In genomic region chr7:108014747-108015682, GRCh38 we compare ENCODE assay signal across 16 cellular contexts. TPM values are rescaled to one million over a fixed set of nuclear protein-coding genes. Genes with fewer than 3 reads are reported as not detected.
DNase-seq lines count a peak whose midpoint lies in the region; ATAC-seq and TF ChIP-seq lines count a peak whose summit lies in the region.
"Had no signal": no experiment of that assay in that cellular context is flagged by ENCODE, and none has a peak within 500 bp of the region (broad histone marks: within the 10 kb centered on the region; RNA-seq: fewer than 3 reads in every experiment).

No MANE protein-coding gene starts in this region.

- no peaks in the 10 kb centered on the region for H3K36me3 Mint-ChIP-seq in endothelial cell (ENCODE audit: low read depth, unreplicated experiment)

- H3K4me1 Mint-ChIP-seq in endothelial cell (ENCODE audit: unreplicated experiment): peaks cover 23% of the 10 kb centered on the region

- H3K9me2 ChIP-seq in Karpas-422 (replicated peaks; ENCODE audit: insufficient read depth, low read length): no peaks in the 10 kb centered on the region

- no peaks in the 10 kb centered on the region for H3K79me2 ChIP-seq in Karpas-422 (ENCODE audit: low read length)

- no peaks in the 10 kb centered on the region for H3K36me3 ChIP-seq in mucosa of descending colon (ENCODE audit: low read depth)
- H3K36me3 ChIP-seq in Karpas-422 (ENCODE audit: insufficient read depth, low read length): no peaks in the 10 kb centered on the region
- H3K36me3 ChIP-seq: BE2C, prostate gland, thoracic aorta had no signal

- ATAC-seq in mucosa of descending colon (peak; percentile 69), GM21737 (IDR thresholded peaks at IDR 0.05; ENCODE audit: unreplicated experiment) (no peak)
- ATAC-seq: activated CD4-positive, CD25-positive, alpha-beta regulatory T cell treated with anti-CD3 and anti-CD28 coated beads, Interleukin-2, amount 50 U/mL, for 24 hours had no signal

- H4K20me1 ChIP-seq in Karpas-422 (ENCODE audit: insufficient read depth, low read depth, low read length): no peaks in the 10 kb centered on the region

- H3K9me3 Mint-ChIP-seq in endothelial cell (ENCODE audit: unreplicated experiment): no peaks in the 10 kb centered on the region
- H3K9me3 Mint-ChIP-seq: activated T-helper 1 cell treated with anti-CD3 and anti-CD28 coated beads, Interleukin-12 subunit alpha, Interleukin-12 subunit beta, Interleukin-2, Interleukin-4 antibody, amounts not matched to agents 30 ng/mL and 10 ng/mL and 1 ng/mL, durations not matched to agents 14 hours and 24 hours and 36 hours had no signal

- H3K27ac ChIP-seq in Karpas-422 (ENCODE audit: low read length) (no peak overlapping the region), coronary artery (no peak overlapping the region)
- H3K27ac ChIP-seq: prostate gland, thoracic aorta had no signal

- H3K4me2 ChIP-seq in Karpas-422 (ENCODE audit: low read depth, low read length, poor library complexity, severe bottlenecking): no peak overlapping the region

- intact Hi-C loops in mucosa of descending colon (cut with DNase I, micrococcal nuclease): no loop called here

- H3K4me1 ChIP-seq in mucosa of descending colon (ENCODE audit: low read depth): peaks cover 22% of the 10 kb centered on the region
- H3K4me1 ChIP-seq in Karpas-422 (ENCODE audit: low read length): no peaks in the 10 kb centered on the region
- H3K4me1 ChIP-seq: prostate gland had no signal

- H3K9me3 ChIP-seq in mucosa of descending colon (no peaks in the 10 kb centered on the region), Karpas-422 (ENCODE audit: low read length) (no peaks in the 10 kb centered on the region)
- H3K9me3 ChIP-seq: BE2C, prostate gland, thoracic aorta had no signal

- no peaks in the 10 kb centered on the region for H3K27me3 ChIP-seq in Karpas-422 (ENCODE audit: low read length)
- H3K27me3 ChIP-seq: BE2C had no signal

- peak overlapping the region; percentile 86 for H3K27ac Mint-ChIP-seq in endothelial cell (ENCODE audit: unreplicated experiment)
- H3K27ac Mint-ChIP-seq: activated T-helper 1 cell treated with anti-CD3 and anti-CD28 coated beads, Interleukin-12 subunit alpha, Interleukin-12 subunit beta, Interleukin-2, Interleukin-4 antibody, amounts not matched to agents 30 ng/mL and 10 ng/mL and 1 ng/mL, durations not matched to agents 14 hours and 24 hours and 36 hours had no signal

- no peak overlapping the region for H3K9ac ChIP-seq in Karpas-422 (ENCODE audit: low read length)

- H3K4me3 ChIP-seq in mucosa of descending colon (no peak overlapping the region), Karpas-422 (ENCODE audit: low read length) (no peak overlapping the region), coronary artery (no peak overlapping the region)
- H3K4me3 ChIP-seq: lung, prostate gland, thoracic aorta had no signal

- no peak overlapping the region for H2AFZ ChIP-seq in Karpas-422 (ENCODE audit: low read length)

- TF ChIP-seq CTCF in endothelial cell (IDR thresholded peaks at IDR 0.05; ENCODE audit: unreplicated experiment) (no peak), mucosa of descending colon (IDR thresholded peaks at IDR 0.05) (no peak), coronary artery (IDR thresholded peaks at IDR 0.05) (no peak)

- DNase-seq in DMS53 (lab: John Stamatoyannopoulos, UW): peak; percentile 70
- peak; percentile 80 for DNase-seq in NCI-H460 (ENCODE audit: extremely low read depth, low read depth)
- no peak for DNase-seq in endothelial cell (ENCODE audit: low spot score)
- DNase-seq in mucosa of descending colon: no peak
- DNase-seq in C1 segment of cervical spinal cord (lab: John Stamatoyannopoulos, UW): no peak
- DNase-seq in Karpas-422: no peak
- no peak for DNase-seq in coronary artery (ENCODE audit: low spot score)
- DNase-seq: BE2C, hippocampal formation, NCI-H446 had no signal

- peaks cover 1% of the 10 kb centered on the region for H3K27me3 Mint-ChIP-seq in endothelial cell (ENCODE audit: unreplicated experiment)

- H3K4me3 Mint-ChIP-seq in endothelial cell (ENCODE audit: unreplicated experiment): no peak overlapping the region
- H3K4me3 Mint-ChIP-seq: activated T-helper 1 cell treated with anti-CD3 and anti-CD28 coated beads, Interleukin-12 subunit alpha, Interleukin-12 subunit beta, Interleukin-2, Interleukin-4 antibody, amounts not matched to agents 30 ng/mL and 10 ng/mL and 1 ng/mL, durations not matched to agents 14 hours and 24 hours and 36 hours had no signal

RNA-seq across cellular contexts. Expression of gene LAMB1, which starts 12.1 kb away (rescaled TPM):
- total RNA-seq in NCI-H460 (2014; rRNA removed; shearing (Covaris generic)): 144 and 146 TPM in 2 replicates
- polyA plus RNA-seq in NCI-H460 (2014; cell fraction: nucleus; rRNA removed): 96.9 and 160 TPM in 2 replicates
- total RNA-seq in endothelial cell (ENCODE audit: unreplicated experiment): 453 TPM
- total RNA-seq in mucosa of descending colon: 100 to 1,000 TPM in 2 of 3 donors, 10 to 100 TPM in 1; 82.0 to 165 (median 148) TPM
- not detected in 2 replicates for total RNA-seq in Karpas-422 (2014; rRNA removed; shearing (Covaris generic); ENCODE audit: low replicate concordance)
- total RNA-seq: activated T-helper 1 cell treated with anti-CD3 and anti-CD28 coated beads, Interleukin-12 subunit alpha, Interleukin-12 subunit beta, Interleukin-2, Interleukin-4 antibody, amounts not matched to agents 30 ng/mL and 10 ng/mL and 1 ng/mL, durations not matched to agents 14 hours and 24 hours and 36 hours had no signal

Comparison
In these comparisons a context has a peak if more than half of its experiments do, and no peak if none do; other contexts are left out.
1. DNase-seq: peak in DMS53 (single experiment) and NCI-H460 (single experiment); none in endothelial cell (single experiment), mucosa of descending colon (0 of 3), C1 segment of cervical spinal cord (0 of 14), Karpas-422 (single experiment) and coronary artery (single experiment).
2. RNA of gene LAMB1, which starts 12.1 kb away (total RNA-seq): 453 TPM in endothelial cell (single experiment), 82.0 to 165 TPM in mucosa of descending colon and 144 to 146 TPM in NCI-H460; not detected in Karpas-422; every median in the first group is over 10 times any median in the second.